19 cellular contexts compared by ENCODE assay signal in genomic region chr20:57282691-57283361, GRCh38. TPM values are rescaled to one million over a fixed set of nuclear protein-coding genes. Genes with fewer than 3 reads are reported as not detected.
A peak's percentile ranks its signal among the peaks of the same experiment; 100 is the strongest.
DNase-seq lines count a peak whose midpoint lies in the region; ATAC-seq, FAIRE-seq and TF ChIP-seq lines count a peak whose summit lies in the region.
"Had no signal": no experiment of that assay in that cellular context is flagged by ENCODE, and none has a peak within 500 bp of the region (broad histone marks: within the 10 kb centered on the region; RNA-seq: fewer than 3 reads in every experiment).

No MANE protein-coding gene starts in this region.

- DNase-seq in OCI-LY7 (ENCODE audit: low spot score) (no peak), H1 (ENCODE audit: low read depth in 1 of 2, low spot score in 2 of 2) (no peak), midbrain (lab: John Stamatoyannopoulos, UW) (peak; percentile 80), thyroid gland (no peak), D721Med (ENCODE audit: insufficient read length, low spot score) (no peak), mucosa of descending colon (no peak), gastrocnemius medialis (no peak)
- DNase-seq: activated naive CD4-positive, alpha-beta T cell treated with Interleukin-2 at 50 U/mL for 16 hours; effector memory CD8-positive, alpha-beta T cell; NCI-H2029; T-helper 1 cell had no signal

- no peak overlapping the region for H4K5ac ChIP-seq in H1 (ENCODE audit: insufficient read length, low read depth, low read length)

- peaks cover 0 to 2% (median 0%) of the 10 kb centered on the region in 4 experiments; a peak in 1 of 7 replicates for H3K27me3 ChIP-seq in H1 (replicated peaks in 1 of 4; ENCODE audit: control insufficient read depth in 3 of 4, extremely low read depth in 1 of 4, insufficient read depth in 3 of 4, low read length in 3 of 4)
- H3K27me3 ChIP-seq in thyroid gland = no peaks in the 10 kb centered on the region
- peaks cover 0 to 16% (median 0%) of the 10 kb centered on the region in 3 donors for H3K27me3 ChIP-seq in gastrocnemius medialis

- no peak overlapping the region for H3K56ac ChIP-seq in H1 (replicated peaks; ENCODE audit: insufficient read length, low read depth, low read length)

- POLR2A ChIA-PET in OCI-LY7 (lab: Charles Lee) = interaction anchor here (1.3 to 1.5 kb wide), 3 partner anchors 20 to 38 kb away, joined by 3 to 6 read pairs (median 6); no protein-coding TSS in a partner anchor
- POLR2A ChIA-PET in H1 (lab: Charles Lee; ENCODE audit: partially characterized antibody) = interaction anchor here (0.6 to 1.5 kb wide), 2 partner anchors 18 to 51 kb away, joined by 4 read pairs; no protein-coding TSS in a partner anchor

- no TSS peak for BruUV-seq in OCI-LY7 (replicated peaks; lab: Mats Ljungman, UMichigan)

- no peak for TF ChIP-seq EP300 in H1 (IDR thresholded peaks at IDR 0.05; ENCODE audit: borderline replicate concordance in 1 of 2, low read depth in 2 of 2, low read length in 2 of 2)

- no peaks in the 10 kb centered on the region for H3K79me2 ChIP-seq in OCI-LY7 (ENCODE audit: insufficient read depth, low read depth, low read length)
- no peaks in the 10 kb centered on the region for H3K79me2 ChIP-seq in H1 (ENCODE audit: control insufficient read depth in 1 of 2, insufficient read depth in 2 of 2, low read length in 2 of 2)

- 0 out of 2 replicates have a peak overlapping the region, but pooled peaks have one; percentile 60 for H2BK12ac ChIP-seq in H1 (ENCODE audit: low read depth, low read length)

- TF ChIP-seq RAD21 in H1 (IDR thresholded peaks at IDR 0.05 in 1 of 2, conservative IDR thresholded peaks at IDR 0.05 in 1 of 2; ENCODE audit: low read depth in 2 of 2, low read length in 2 of 2) = no peak

- H3K9ac ChIP-seq in H1 (replicated peaks in 1 of 4; ENCODE audit: extremely low read depth in 1 of 4, low read depth in 3 of 4, low read length in 3 of 4) = no peak overlapping the region

- peak overlapping the region; percentile 87 for H3K27ac ChIP-seq in OCI-LY7 (ENCODE audit: low read depth, low read length, poor library complexity, severe bottlenecking)
- no peak overlapping the region for H3K27ac ChIP-seq in H1 (ENCODE audit: low read depth, low read length)
- peak overlapping the region; percentile 77 to 98 (median 79) for H3K27ac ChIP-seq in thyroid gland
- no peak overlapping the region for H3K27ac ChIP-seq in gastrocnemius medialis

- no peak overlapping the region for H4K8ac ChIP-seq in H1 (ENCODE audit: extremely low read depth, insufficient read depth, low read length)

- TF ChIP-seq CTCF in OCI-LY7 (conservative IDR thresholded peaks at IDR 0.05; ENCODE audit: low read length) = no peak; the same call in 1 of the 2 replicates
- no peak for TF ChIP-seq CTCF in H1 (IDR thresholded peaks at IDR 0.05; ENCODE audit: control extremely low read depth in 1 of 3, insufficient read depth in 1 of 3, low read depth in 1 of 3, low read length in 3 of 3)
- TF ChIP-seq CTCF in thyroid gland (IDR thresholded peaks at IDR 0.05) = peak in 4 of 6 experiments; percentile 11 to 24 (median 16)
- TF ChIP-seq CTCF in D721Med (IDR thresholded peaks at IDR 0.05; ENCODE audit: insufficient read depth, missing control alignments) = no peak
- TF ChIP-seq CTCF in mucosa of descending colon (IDR thresholded peaks at IDR 0.05) = no peak
- no peak for TF ChIP-seq CTCF in gastrocnemius medialis (IDR thresholded peaks at IDR 0.05 in 4 of 5, conservative IDR thresholded peaks at IDR 0.05 in 1 of 5)

- H2BK20ac ChIP-seq in H1 (ENCODE audit: low read length) = no peak overlapping the region

- CTCF ChIA-PET in OCI-LY7 (lab: Charles Lee; ENCODE audit: unreplicated experiment) = no interaction called here
- CTCF ChIA-PET in H1 (lab: Charles Lee; ENCODE audit: partially characterized antibody) = interaction anchor here (0.9 to 3.0 kb wide), 15 partner anchors 9 to 193 kb away, joined by 3 to 19 read pairs (median 5); partner anchors contain the start of gene SPO11

- TF ChIP-seq POLR2A in H1 (IDR thresholded peaks at IDR 0.05; ENCODE audit: control extremely low read depth in 1 of 2, low read depth in 2 of 2, low read length in 2 of 2) = no peak
- TF ChIP-seq POLR2A in thyroid gland (IDR thresholded peaks at IDR 0.05) = no peak
- no peak for TF ChIP-seq POLR2A in gastrocnemius medialis (IDR thresholded peaks at IDR 0.05)

- no peaks in the 10 kb centered on the region for H3K9me2 ChIP-seq in OCI-LY7 (ENCODE audit: insufficient read depth, low read length)

- H3K4me1 ChIP-seq in OCI-LY7 (ENCODE audit: insufficient read depth, low read length, poor library complexity, severe bottlenecking) (peaks cover 89% of the 10 kb centered on the region), H1 (replicated peaks in 1 of 4; ENCODE audit: control insufficient read depth in 3 of 4, insufficient read depth in 4 of 4, low read length in 3 of 4) (peaks cover 0 to 3% (median 1%) of the 10 kb centered on the region in 4 experiments; a peak in 1 of 7 replicates), thyroid gland (peaks cover 58 to 61% of the 10 kb centered on the region in 2 donors), mucosa of descending colon (ENCODE audit: low read depth) (no peaks in the 10 kb centered on the region), gastrocnemius medialis (no peaks in the 10 kb centered on the region)

- H2AK5ac ChIP-seq in H1 (ENCODE audit: low read depth, low read length) = no peak overlapping the region

- no peak overlapping the region for H2BK120ac ChIP-seq in H1 (replicated peaks; ENCODE audit: low read depth, low read length)

- no peak for FAIRE-seq in H1 (lab: Jason Lieb, UNC)
- FAIRE-seq in D721Med (lab: Jason Lieb, UNC) = no peak
- FAIRE-seq: bronchial epithelial cell, G401.6 had no signal

- peak overlapping the region; percentile 64 for H3K4me2 ChIP-seq in OCI-LY7 (ENCODE audit: low read length)
- H3K4me2 ChIP-seq in H1 (ENCODE audit: insufficient read depth in 1 of 2, low read depth in 2 of 2, low read length in 2 of 2) = no peak overlapping the region

- intact Hi-C loops in OCI-LY7 (cut with micrococcal nuclease; ENCODE audit: unreplicated experiment) (no loop called here), thyroid gland (cut with DNase I) (no loop called here), mucosa of descending colon (cut with DNase I, micrococcal nuclease) (no loop called here), gastrocnemius medialis (cut with DNase I; ENCODE audit: low total_unique reads) (no loop called here)

- H2AFZ ChIP-seq in OCI-LY7 (ENCODE audit: low read length) (peak overlapping the region; percentile 71; the same call in 1 of the 2 replicates), H1 (ENCODE audit: low read length) (no peak overlapping the region)

- in situ Hi-C loops in gastrocnemius medialis (cut with MboI; ENCODE audit: low sequenced_read_pairs in 4 of 4) = no loop called here

- H4K91ac ChIP-seq in H1 (replicated peaks; ENCODE audit: insufficient read length, low read length) = peak overlapping the region; percentile 41

- ATAC-seq in mucosa of descending colon = no peak
- ATAC-seq in gastrocnemius medialis = no peak
- ATAC-seq in HG03135 (IDR thresholded peaks at IDR 0.05; ENCODE audit: unreplicated experiment) = no peak
- ATAC-seq: activated CD4-positive, CD25-positive, alpha-beta regulatory T cell treated with anti-CD3 and anti-CD28 coated beads, Interleukin-2, amount 50 U/mL, for 24 hours; effector memory CD8-positive, alpha-beta T cell; Panc1 had no signal

- H4K20me1 ChIP-seq in OCI-LY7 (ENCODE audit: insufficient read depth, low read length) (no peaks in the 10 kb centered on the region), H1 (replicated peaks in 1 of 2; ENCODE audit: control insufficient read depth in 1 of 2, insufficient read depth in 2 of 2, low read length in 2 of 2) (no peaks in the 10 kb centered on the region)

- no peak overlapping the region; the same call in 1 of the 2 replicates for H3K18ac ChIP-seq in H1 (ENCODE audit: extremely low read depth, low read length)

- H3K9me3 ChIP-seq in OCI-LY7 (ENCODE audit: low read length) (no peaks in the 10 kb centered on the region), H1 (ENCODE audit: insufficient read depth in 2 of 2, low read depth in 1 of 2, low read length in 1 of 2) (no peaks in the 10 kb centered on the region), thyroid gland (no peaks in the 10 kb centered on the region), mucosa of descending colon (no peaks in the 10 kb centered on the region), gastrocnemius medialis (no peaks in the 10 kb centered on the region)

- no peaks in the 10 kb centered on the region for H3K79me1 ChIP-seq in H1 (ENCODE audit: low read depth, low read length)

- H3K14ac ChIP-seq in H1 (ENCODE audit: insufficient read length) = no peak overlapping the region

- H3K4me3 ChIP-seq in OCI-LY7 (ENCODE audit: low read depth, low read length, poor library complexity, severe bottlenecking) (no peak overlapping the region), H1 (ENCODE audit: extremely low read depth in 1 of 4, insufficient read depth in 2 of 4, low read depth in 3 of 4, low read length in 4 of 4) (no peak overlapping the region), thyroid gland (replicated peaks in 1 of 3) (no peak overlapping the region), mucosa of descending colon (no peak overlapping the region), gastrocnemius medialis (no peak overlapping the region)

- H3K23ac ChIP-seq in H1 (ENCODE audit: insufficient read length) = no peak overlapping the region

- no peak overlapping the region for H2BK5ac ChIP-seq in H1 (ENCODE audit: low read depth, low read length)

- no peak overlapping the region for H2BK15ac ChIP-seq in H1 (ENCODE audit: low read length)

- H3K36me3 ChIP-seq in OCI-LY7 (ENCODE audit: insufficient read depth, low read length) = no peaks in the 10 kb centered on the region
- H3K36me3 ChIP-seq in H1 (ENCODE audit: control insufficient read depth in 2 of 4, insufficient read depth in 4 of 4, low read length in 3 of 4) = no peaks in the 10 kb centered on the region
- H3K36me3 ChIP-seq in thyroid gland = no peaks in the 10 kb centered on the region
- H3K36me3 ChIP-seq in mucosa of descending colon (ENCODE audit: low read depth) = no peaks in the 10 kb centered on the region
- no peaks in the 10 kb centered on the region for H3K36me3 ChIP-seq in gastrocnemius medialis

- no peaks in the 10 kb centered on the region for H3K23me2 ChIP-seq in H1 (ENCODE audit: low read depth, low read length)

- no peak overlapping the region for H3K4ac ChIP-seq in H1 (replicated peaks; ENCODE audit: insufficient read length, low read depth, low read length)

- WGBS in H1 (ENCODE audit: extremely low coverage in 1 of 2, insufficient coverage in 1 of 2, insufficient read length in 1 of 2, insufficient replicate concordance in 2 of 2, low coverage in 1 of 2, low lambda C conversion rate in 2 of 2, missing lambda C conversion rate in 1 of 2), 2 experiments = 86% methylated on average over 18 of the region's 18 CpGs; no CpG with 5 or more reads in 1 of the 2 experiments
- WGBS in thyroid gland, 2 donors = 19 to 23% methylated on average over 16 to 18 of the region's 18 CpGs

RNA-seq across cellular contexts. Expression of gene BMP7, which starts 16.4 kb away (rescaled TPM):
- total RNA-seq in OCI-LY7 (2014; rRNA removed; shearing (Covaris generic)) = 72.2 and 94.2 TPM in 2 replicates
- total RNA-seq in OCI-LY7 (2022) = 2.2 and 3.7 TPM in 2 replicates
- total RNA-seq in H1 (2021; fragmentation: NEBNext Ultra II Directional; extraction: Animal tissue kit (Norgen Biotek cat#: 25700)) = 7.2 and 9.2 TPM in 2 replicates
- 14.7 and 29.5 TPM in 2 replicates for polyA plus RNA-seq in H1 (2011; rRNA removed)
- polyA plus RNA-seq in H1 (2011; cell fraction: cytosol; rRNA removed) = 19.0 TPM
- 26.5 TPM for polyA plus RNA-seq in H1 (2011; cell fraction: nucleus; rRNA removed)
- polyA plus RNA-seq in H1 (2012, experiment 1 of 2) = 4.3 to 11.0 TPM (median 8.6 TPM) in 4 replicates
- 4.3 TPM for polyA plus RNA-seq in H1 (2012, experiment 2 of 2)
- polyA plus RNA-seq in H1 (2013, experiment 1 of 2) = 8.0 TPM
- 9.6 TPM for polyA plus RNA-seq in H1 (2013, experiment 2 of 2)
- 6.7 and 12.4 TPM in 2 replicates for polyA minus RNA-seq in H1 (2011; rRNA and poly(A)+ RNA removed)
- 14.2 TPM for polyA minus RNA-seq in H1 (2011; cell fraction: cytosol; rRNA and poly(A)+ RNA removed)
- 13.2 TPM for polyA minus RNA-seq in H1 (2011; cell fraction: nucleus; rRNA and poly(A)+ RNA removed)
- 100 to 1,000 TPM in 1 of 4 donors, 10 to 100 TPM in 3; 34.0 to 113 (median 80.2) TPM for total RNA-seq in thyroid gland
- 1 to 10 TPM; 1.7 to 2.8 (median 2.0) TPM for total RNA-seq in mucosa of descending colon
- total RNA-seq in gastrocnemius medialis = under 1 TPM in 1 of 4 donors, not detected in 3; 0.52 TPM
- total RNA-seq: bronchial epithelial cell, HT-29, MCF 10A had no signal

RNA-seq across cellular contexts. Expression of gene SPO11, which starts 46.8 kb away (rescaled TPM):
- not detected in 2 replicates for total RNA-seq in OCI-LY7 (2014; rRNA removed; shearing (Covaris generic))
- total RNA-seq in OCI-LY7 (2022) (not detected in 2 replicates), thyroid gland (not detected), mucosa of descending colon (not detected), gastrocnemius medialis (not detected)
- total RNA-seq in H1 (2021; fragmentation: NEBNext Ultra II Directional; extraction: Animal tissue kit (Norgen Biotek cat#: 25700)) = not detected in 2 replicates
- not detected in 2 replicates for polyA plus RNA-seq in H1 (2011; rRNA removed)
- polyA plus RNA-seq in H1 (2011; cell fraction: cytosol; rRNA removed) = not detected
- not detected for polyA plus RNA-seq in H1 (2011; cell fraction: nucleus; rRNA removed)
- polyA plus RNA-seq in H1 (2012, experiment 1 of 2) = not detected in 4 replicates
- polyA plus RNA-seq in H1 (2012, experiment 2 of 2) = not detected
- polyA plus RNA-seq in H1 (2013, experiment 1 of 2) = not detected
- not detected for polyA plus RNA-seq in H1 (2013, experiment 2 of 2)
- not detected in 2 replicates for polyA minus RNA-seq in H1 (2011; rRNA and poly(A)+ RNA removed)
- not detected for polyA minus RNA-seq in H1 (2011; cell fraction: cytosol; rRNA and poly(A)+ RNA removed)
- not detected for polyA minus RNA-seq in H1 (2011; cell fraction: nucleus; rRNA and poly(A)+ RNA removed)
- total RNA-seq: bronchial epithelial cell, HT-29, MCF 10A, mucosa of gallbladder had no signal

Comparison
In these comparisons a context has a peak if more than half of its experiments do, and no peak if none do; other contexts are left out.
1. H3K27ac ChIP-seq: peak in OCI-LY7 (single experiment) and thyroid gland (3 of 3); none in H1 (single experiment) and gastrocnemius medialis (0 of 4).
2. CTCF ChIP-seq: peak in thyroid gland (4 of 6); none in OCI-LY7 (single experiment), H1 (0 of 3), D721Med (single experiment), mucosa of descending colon (single experiment) and gastrocnemius medialis (0 of 5).